Comparison of ENCODE assay signal across 8 cellular contexts in the genomic region with DNA sequence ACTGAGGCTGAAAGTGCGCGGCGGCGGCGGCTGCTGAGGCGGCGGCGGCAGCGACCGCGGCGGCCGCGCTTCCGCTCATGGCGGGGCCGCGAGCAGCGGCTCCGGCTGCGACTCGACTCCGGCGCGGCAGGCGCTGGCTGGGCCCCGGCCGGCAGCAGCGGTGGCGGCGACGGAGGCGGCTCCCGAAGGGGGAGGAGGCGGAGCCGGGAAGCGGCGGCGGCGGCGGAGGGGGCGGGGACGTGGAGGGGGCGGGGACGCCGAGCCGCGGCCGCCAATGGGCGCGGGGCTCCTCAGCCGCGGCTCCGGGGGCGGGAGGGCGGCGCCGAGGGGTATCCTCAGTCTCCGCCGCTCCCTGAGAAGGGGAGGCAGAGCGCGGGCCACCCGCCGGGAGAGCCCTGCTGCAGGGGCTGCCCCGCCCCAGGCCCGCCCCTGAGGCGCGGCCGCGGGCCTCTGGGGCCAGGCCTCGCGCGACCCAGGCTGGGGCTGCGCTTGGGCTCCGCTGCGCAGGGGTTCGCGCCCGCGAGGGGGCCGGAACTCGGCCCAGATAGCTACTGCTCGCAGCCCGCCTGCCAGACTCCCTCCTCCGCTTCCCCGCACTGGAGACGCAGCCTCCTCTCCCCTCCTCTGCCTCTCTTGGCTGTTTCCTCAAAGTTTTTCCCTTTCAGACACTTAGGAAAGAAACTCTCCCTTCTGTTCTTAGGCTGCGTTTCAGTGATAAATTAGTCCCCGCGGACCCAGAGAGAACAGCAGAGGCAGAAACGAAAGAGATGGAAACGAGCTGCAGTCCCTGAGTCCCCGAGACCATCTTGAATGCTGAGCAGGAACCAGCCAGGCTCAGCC.
DNase-seq lines count a peak whose midpoint lies in the region; ATAC-seq and FAIRE-seq lines count a peak whose summit lies in the region.

No MANE protein-coding gene starts in this region.

- peak; percentile 77 for ATAC-seq in HG02973 (IDR thresholded peaks at IDR 0.05; ENCODE audit: unreplicated experiment)
- ATAC-seq in sciatic nerve, result peak; percentile 97

- DNase-seq in GM18507 (ENCODE audit: extremely low spot score, insufficient read length, low read depth) (peak; percentile 75), NCI-H2029 treated with DMSO at 0.1 percent for 48 hours (lab: John Stamatoyannopoulos, UW) (peak; percentile 39), T1000 (lab: John Stamatoyannopoulos, UW) (peak; percentile 76), astrocyte of the hippocampus (ENCODE audit: low read depth, low spot score) (peak; percentile 98), hypothalamus (lab: John Stamatoyannopoulos, UW) (peak in 50 of 51 donors; percentile 37 to 94 (median 82)), sciatic nerve (ENCODE audit: low spot score) (peak; percentile 93), OCI-M2 (lab: John Stamatoyannopoulos, UW; ENCODE audit: unreplicated experiment) (no peak)

- intact Hi-C loops in sciatic nerve (cut with DNase I), result no loop called here

- peak; percentile 89 for FAIRE-seq in GM18507 (lab: Jason Lieb, UNC)
